ENCODE assay signal across 18 cellular contexts in the genomic region with DNA sequence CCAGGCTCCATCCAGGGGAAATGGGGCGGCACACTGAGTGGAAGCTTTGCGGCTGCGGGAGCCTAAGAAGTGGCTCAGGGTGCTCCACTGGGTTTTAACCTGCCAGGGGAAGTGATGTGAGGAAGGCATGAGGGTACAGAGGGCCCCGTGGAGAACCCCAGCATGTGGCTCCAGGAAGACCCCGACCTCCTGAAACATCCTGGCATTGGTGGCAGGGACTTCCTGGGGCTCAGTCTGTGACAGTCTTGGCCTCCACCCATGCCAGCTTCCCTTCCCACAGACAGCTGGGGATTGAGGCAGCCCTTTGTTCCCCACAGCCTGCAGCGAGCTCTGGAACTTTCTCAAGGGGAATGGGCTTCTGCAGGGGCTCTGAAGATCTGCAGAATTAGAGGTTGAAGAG.
A peak's percentile ranks its signal among the peaks of the same experiment; 100 is the strongest.
DNase-seq lines count a peak whose midpoint lies in the region; ATAC-seq and TF ChIP-seq lines count a peak whose summit lies in the region.
"Had no signal": no experiment of that assay in that cellular context is flagged by ENCODE, and none has a peak within 500 bp of the region (broad histone marks: within the 10 kb centered on the region; RNA-seq: fewer than 3 reads in every experiment).

No MANE protein-coding gene starts in this region.

- no peak overlapping the region for H3K27ac Mint-ChIP-seq in chondrocyte (ENCODE audit: unreplicated experiment)
- H3K27ac Mint-ChIP-seq: H9 had no signal

- H3K4me1 ChIP-seq in right cardiac atrium (ENCODE audit: control insufficient read depth, insufficient read depth, low read length) = peaks cover 44% of the 10 kb centered on the region
- H3K4me1 ChIP-seq in rectal smooth muscle tissue (ENCODE audit: control insufficient read depth, insufficient read depth, low read length) = peaks cover 71% of the 10 kb centered on the region
- H3K4me1 ChIP-seq: Caco-2 had no signal

- H3K27ac ChIP-seq in right cardiac atrium (ENCODE audit: low read length) = peak overlapping the region; percentile 6
- peak overlapping the region; percentile 87 for H3K27ac ChIP-seq in rectal smooth muscle tissue (ENCODE audit: low read depth, low read length)
- H3K27ac ChIP-seq in substantia nigra (ENCODE audit: low read depth, low read length, poor library complexity, severe bottlenecking) = peak overlapping the region; percentile 10

- no peaks in the 10 kb centered on the region for H3K27me3 Mint-ChIP-seq in chondrocyte (ENCODE audit: low read depth)

- DNase-seq in chondrocyte (ENCODE audit: low spot score) = peak; percentile 53
- peak in 1 of 3 donors; percentile 41 for DNase-seq in right cardiac atrium
- DNase-seq in substantia nigra (lab: John Stamatoyannopoulos, UW) = peak in 11 of 49 donors; percentile 6 to 53 (median 19)
- no peak for DNase-seq in NCI-H2081 treated with DMSO at 0.1 percent for 48 hours (lab: John Stamatoyannopoulos, UW)
- no peak for DNase-seq in inferior parietal cortex (ENCODE audit: extremely low spot score)
- no peak for DNase-seq in stimulated activated CD4-positive, alpha-beta T cell treated with anti-CD3 and anti-CD28 coated beads, Interleukin-4, amount 100 ng/mL, for 1 hour
- DNase-seq: Caco-2, DMS53, H9, MG63, NCI-H1105, NCI-H187 treated with DMSO at 0.1 percent for 48 hours, NCI-H510A, Peyer's patch had no signal

- no peaks in the 10 kb centered on the region for H3K9me3 ChIP-seq in right cardiac atrium (ENCODE audit: control insufficient read depth, low read length)
- H3K9me3 ChIP-seq: Caco-2, MG63, Peyer's patch had no signal

- no peak overlapping the region for H3K4me3 ChIP-seq in right cardiac atrium (ENCODE audit: low read length)
- no peak overlapping the region for H3K4me3 ChIP-seq in rectal smooth muscle tissue (ENCODE audit: low read length)
- H3K4me3 ChIP-seq: MG63, Peyer's patch had no signal

- H3K4me1 Mint-ChIP-seq in chondrocyte (ENCODE audit: low read depth) = peaks cover 81% of the 10 kb centered on the region

- H3K36me3 ChIP-seq in rectal smooth muscle tissue (ENCODE audit: control insufficient read depth, insufficient read depth, low read length) = peaks cover 15% of the 10 kb centered on the region

- TF ChIP-seq CTCF in chondrocyte (IDR thresholded peaks at IDR 0.05) = no peak

- H3K27me3 ChIP-seq in right cardiac atrium (ENCODE audit: control insufficient read depth, insufficient read depth) = no peaks in the 10 kb centered on the region
- no peaks in the 10 kb centered on the region for H3K27me3 ChIP-seq in rectal smooth muscle tissue (ENCODE audit: control insufficient read depth, insufficient read depth, low read length)
- H3K27me3 ChIP-seq: MG63, Peyer's patch had no signal

- no peaks in the 10 kb centered on the region for H3K9me3 Mint-ChIP-seq in chondrocyte (ENCODE audit: low read depth)
- H3K9me3 Mint-ChIP-seq: H9 had no signal

- ATAC-seq in right cardiac atrium (no peak), HG03442 (IDR thresholded peaks at IDR 0.05; ENCODE audit: unreplicated experiment) (no peak)
- ATAC-seq: HepG2 had no signal

- H3K4me3 Mint-ChIP-seq in chondrocyte (ENCODE audit: unreplicated experiment) = no peak overlapping the region
- H3K4me3 Mint-ChIP-seq: CD14-positive monocyte, H9 had no signal

- H3K9ac ChIP-seq in rectal smooth muscle tissue (ENCODE audit: low read length) = no peak overlapping the region

- H3K36me3 Mint-ChIP-seq in chondrocyte (ENCODE audit: low read depth) = peaks cover 23% of the 10 kb centered on the region

- intact Hi-C loops in right cardiac atrium (cut with DNase I) = no loop called here

- WGBS in right cardiac atrium = 84% methylated on average over 6 of the region's 6 CpGs

Comparison
In these comparisons a context has a peak if more than half of its experiments do, and no peak if none do; other contexts are left out.
1. H3K27ac ChIP-seq: peak in every context shown above with its lines; median percentile 87 in rectal smooth muscle tissue; 10 in substantia nigra; 6 in right cardiac atrium.